Comparison of ENCODE assay signal across 21 cellular contexts in genomic region chr22:30027791-30028190, GRCh38. TPM values are rescaled to one million over a fixed set of nuclear protein-coding genes. Genes with fewer than 3 reads are reported as not detected.
DNase-seq lines count a peak whose midpoint lies in the region; ATAC-seq, FAIRE-seq and TF ChIP-seq lines count a peak whose summit lies in the region.
"Had no signal": no experiment of that assay in that cellular context is flagged by ENCODE, and none has a peak within 500 bp of the region (broad histone marks: within the 10 kb centered on the region; RNA-seq: fewer than 3 reads in every experiment).

No MANE protein-coding gene starts in this region.

- WGBS in stomach, 5 donors: 39 to 63% (median 45%) methylated on average over 4 of the region's 4 CpGs

- POLR2A ChIA-PET in activated CD4-positive, alpha-beta T cell treated with anti-CD3 and anti-CD28 coated beads, Interleukin-2, amount 10 ng/mL, durations not matched to agents 7 days and 5 days (lab: Charles Lee): no interaction called here

- H3K4me1 ChIP-seq in left ventricle myocardium inferior (peaks cover 20% of the 10 kb centered on the region), stomach (peaks cover 11 to 54% (median 41%) of the 10 kb centered on the region in 4 donors)

- intact Hi-C loops in activated CD4-positive, alpha-beta T cell treated with anti-CD3 and anti-CD28 coated beads, Interleukin-2, amount 10 ng/mL, durations not matched to agents 24 days and 14 days (cut with micrococcal nuclease): no loop called here
- intact Hi-C loops in left ventricle myocardium inferior (cut with micrococcal nuclease): no loop called here
- intact Hi-C loops in stomach (cut with DNase I; ENCODE audit: low total_unique reads): no loop called here

- DNase-seq in activated CD4-positive, alpha-beta T cell treated with anti-CD3 and anti-CD28 coated beads, Interleukin-2, amount 10 ng/mL, durations not matched to agents 7 days and 5 days: no peak
- no peak for DNase-seq in activated CD4-positive, alpha-beta T cell treated with anti-CD3 and anti-CD28 coated beads, Interleukin-2, amount 10 ng/mL, durations not matched to agents 24 days and 14 days
- DNase-seq in left ventricle myocardium inferior (no peak), stomach (peak; percentile 40), HuH-7.5 (ENCODE audit: low spot score) (no peak), H54 (ENCODE audit: insufficient read length, low spot score) (no peak)
- DNase-seq: DMS153; EL; H9; MG63; NCI-H1092 treated with DMSO at 0.1 percent for 48 hours; NCI-H1694; NCI-H2107; NCI-H226; NCI-H69; NK-92 treated with Interleukin-12 subunit alpha and Interleukin-12 subunit beta, amount 100 ng/mL, for 24 hours; OCI-M1 had no signal

- H3K4me3 ChIP-seq in left ventricle myocardium inferior (no peak overlapping the region), stomach (no peak overlapping the region)
- H3K4me3 ChIP-seq: MG63 had no signal

- no peak for TF ChIP-seq CTCF in left ventricle myocardium inferior (IDR thresholded peaks at IDR 0.05; ENCODE audit: borderline replicate concordance)
- TF ChIP-seq CTCF in stomach (IDR thresholded peaks at IDR 0.05): no peak

- H3K27ac Mint-ChIP-seq in activated CD4-positive, alpha-beta T cell treated with anti-CD3 and anti-CD28 coated beads, Interleukin-2, amount 10 ng/mL, durations not matched to agents 7 days and 5 days: peak overlapping the region; percentile 17
- no peak overlapping the region for H3K27ac Mint-ChIP-seq in activated CD4-positive, alpha-beta T cell treated with anti-CD3 and anti-CD28 coated beads, Interleukin-2, amount 10 ng/mL, durations not matched to agents 24 days and 14 days

- no peak for TF ChIP-seq EP300 in stomach (IDR thresholded peaks at IDR 0.05)

- H3K27me3 ChIP-seq in left ventricle myocardium inferior (ENCODE audit: low read depth) (no peaks in the 10 kb centered on the region), stomach (no peaks in the 10 kb centered on the region)
- H3K27me3 ChIP-seq: MG63 had no signal

- TF ChIP-seq POLR2A in stomach (IDR thresholded peaks at IDR 0.05) (no peak), H54 (IDR thresholded peaks at IDR 0.05; ENCODE audit: low read depth, low read length) (no peak)

- H3K27ac ChIP-seq in angular gyrus (ENCODE audit: low read depth, low read length): peak overlapping the region; percentile 78
- peak overlapping the region; percentile 27 for H3K27ac ChIP-seq in left ventricle myocardium inferior (replicated peaks)
- peak overlapping the region in 4 of 5 donors; percentile 60 to 70 (median 65) for H3K27ac ChIP-seq in stomach
- H3K27ac ChIP-seq: 22Rv1 had no signal

- H3K36me3 Mint-ChIP-seq in activated CD4-positive, alpha-beta T cell treated with anti-CD3 and anti-CD28 coated beads, Interleukin-2, amount 10 ng/mL, durations not matched to agents 7 days and 5 days (ENCODE audit: low read depth): peaks cover 21% of the 10 kb centered on the region
- peaks cover 39% of the 10 kb centered on the region for H3K36me3 Mint-ChIP-seq in activated CD4-positive, alpha-beta T cell treated with anti-CD3 and anti-CD28 coated beads, Interleukin-2, amount 10 ng/mL, durations not matched to agents 24 days and 14 days (ENCODE audit: low read depth)

- H3K9me3 ChIP-seq in left ventricle myocardium inferior (replicated peaks) (no peaks in the 10 kb centered on the region), stomach (no peaks in the 10 kb centered on the region)
- H3K9me3 ChIP-seq: MG63 had no signal

- ATAC-seq in HG02970 (IDR thresholded peaks at IDR 0.05; ENCODE audit: low FRiP score, unreplicated experiment): no peak

- peaks cover 14% of the 10 kb centered on the region for H3K4me1 Mint-ChIP-seq in activated CD4-positive, alpha-beta T cell treated with anti-CD3 and anti-CD28 coated beads, Interleukin-2, amount 10 ng/mL, durations not matched to agents 7 days and 5 days
- H3K4me1 Mint-ChIP-seq in activated CD4-positive, alpha-beta T cell treated with anti-CD3 and anti-CD28 coated beads, Interleukin-2, amount 10 ng/mL, durations not matched to agents 24 days and 14 days: peaks cover 14% of the 10 kb centered on the region
- H3K4me1 Mint-ChIP-seq: H9 had no signal

- no peaks in the 10 kb centered on the region for H3K9me3 Mint-ChIP-seq in activated CD4-positive, alpha-beta T cell treated with anti-CD3 and anti-CD28 coated beads, Interleukin-2, amount 10 ng/mL, durations not matched to agents 7 days and 5 days
- no peaks in the 10 kb centered on the region for H3K9me3 Mint-ChIP-seq in activated CD4-positive, alpha-beta T cell treated with anti-CD3 and anti-CD28 coated beads, Interleukin-2, amount 10 ng/mL, durations not matched to agents 24 days and 14 days
- H3K9me3 Mint-ChIP-seq: H9 had no signal

- no peak for FAIRE-seq in H54 (lab: Jason Lieb, UNC)

- peaks cover 42% of the 10 kb centered on the region for H3K36me3 ChIP-seq in left ventricle myocardium inferior
- H3K36me3 ChIP-seq in stomach: peaks cover 38 to 72% (median 69%) of the 10 kb centered on the region in 4 donors

- CTCF ChIA-PET in activated CD4-positive, alpha-beta T cell treated with anti-CD3 and anti-CD28 coated beads, Interleukin-2, amount 10 ng/mL, durations not matched to agents 7 days and 5 days (lab: Charles Lee): interaction anchor here (0.6 kb wide), 1 partner anchor 9 kb away, joined by 4 read pairs; no protein-coding TSS in a partner anchor

- H3K27me3 Mint-ChIP-seq in activated CD4-positive, alpha-beta T cell treated with anti-CD3 and anti-CD28 coated beads, Interleukin-2, amount 10 ng/mL, durations not matched to agents 7 days and 5 days: no peaks in the 10 kb centered on the region
- no peaks in the 10 kb centered on the region for H3K27me3 Mint-ChIP-seq in activated CD4-positive, alpha-beta T cell treated with anti-CD3 and anti-CD28 coated beads, Interleukin-2, amount 10 ng/mL, durations not matched to agents 24 days and 14 days

- no peak overlapping the region for H3K4me3 Mint-ChIP-seq in activated CD4-positive, alpha-beta T cell treated with anti-CD3 and anti-CD28 coated beads, Interleukin-2, amount 10 ng/mL, durations not matched to agents 7 days and 5 days
- no peak overlapping the region for H3K4me3 Mint-ChIP-seq in activated CD4-positive, alpha-beta T cell treated with anti-CD3 and anti-CD28 coated beads, Interleukin-2, amount 10 ng/mL, durations not matched to agents 24 days and 14 days
- H3K4me3 Mint-ChIP-seq: H9 had no signal

RNA-seq across cellular contexts. Expression of gene HORMAD2, which starts 52.5 kb away (rescaled TPM):
- total RNA-seq in activated CD4-positive, alpha-beta T cell treated with anti-CD3 and anti-CD28 coated beads, Interleukin-2, amount 10 ng/mL, durations not matched to agents 7 days and 5 days: not detected
- not detected in 2 replicates for total RNA-seq in activated CD4-positive, alpha-beta T cell treated with anti-CD3 and anti-CD28 coated beads, Interleukin-2, amount 10 ng/mL, durations not matched to agents 24 days and 14 days
- not detected for total RNA-seq in left ventricle myocardium inferior
- total RNA-seq in stomach: not detected
- not detected for polyA plus RNA-seq in stomach
- total RNA-seq: H9 had no signal
- polyA plus RNA-seq: BJ had no signal

Comparison
In these comparisons a context has a peak if more than half of its experiments do, and no peak if none do; other contexts are left out.
1. H3K27ac ChIP-seq: peak in every context shown above with its lines; median percentile 78 in angular gyrus; 65 in stomach; 27 in left ventricle myocardium inferior.